Comparison of ENCODE assay signal across 8 cellular contexts in the genomic region with DNA sequence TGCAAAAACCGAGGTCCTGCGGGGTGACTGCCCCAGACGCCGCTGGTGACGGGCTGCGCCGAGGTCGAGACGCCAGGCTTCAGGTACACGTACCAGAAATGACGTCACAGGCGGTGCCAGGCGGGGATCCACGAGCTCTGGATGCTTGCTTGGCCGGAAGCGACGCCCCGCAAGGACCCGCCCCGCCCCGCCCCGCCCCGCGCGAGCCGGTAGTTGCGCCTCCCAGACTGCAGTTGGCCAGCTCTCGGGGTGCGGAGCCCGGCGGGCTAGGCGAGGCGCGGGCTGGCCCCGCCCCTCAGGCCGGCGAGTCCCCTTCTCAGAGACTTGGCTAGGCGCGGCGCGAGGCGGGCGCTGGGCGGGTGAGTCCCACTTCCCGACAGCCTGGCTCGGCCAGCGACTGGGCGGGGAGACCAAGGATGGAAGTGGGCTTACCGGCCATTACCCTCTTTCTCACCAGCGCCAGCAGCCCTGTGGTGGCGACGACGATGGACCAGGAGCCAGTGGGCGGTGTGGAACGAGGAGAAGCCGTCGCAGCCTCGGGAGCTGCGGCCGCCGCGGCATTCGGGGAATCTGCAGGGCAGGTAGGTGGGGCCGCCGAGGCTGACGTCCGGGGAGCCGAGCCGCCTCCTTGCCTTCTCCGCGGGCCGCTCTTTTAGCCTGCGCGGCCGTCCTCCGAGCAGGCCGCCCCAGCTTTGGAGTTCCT. TPM values are rescaled to one million over a fixed set of nuclear protein-coding genes. Genes with fewer than 3 reads are reported as not detected.
DNase-seq lines count a peak whose midpoint lies in the region; ATAC-seq and TF ChIP-seq lines count a peak whose summit lies in the region.

A gene with protein sequence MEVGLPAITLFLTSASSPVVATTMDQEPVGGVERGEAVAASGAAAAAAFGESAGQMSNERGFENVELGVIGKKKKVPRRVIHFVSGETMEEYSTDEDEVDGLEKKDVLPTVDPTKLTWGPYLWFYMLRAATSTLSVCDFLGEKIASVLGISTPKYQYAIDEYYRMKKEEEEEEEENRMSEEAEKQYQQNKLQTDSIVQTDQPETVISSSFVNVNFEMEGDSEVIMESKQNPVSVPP (plus strand): TSS at position 225 of the 703 bp plus-strand sequence. CDS start 192 bp downstream, at position 417.

- H3K9me3 ChIP-seq in Loucy (ENCODE audit: insufficient read depth, low read depth, low read length) (no peaks in the 10 kb centered on the region), RWPE2 (ENCODE audit: severe bottlenecking) (no peaks in the 10 kb centered on the region)

- H3K36me3 ChIP-seq in H7 (replicated peaks; ENCODE audit: control insufficient read depth, insufficient read depth, low read length) (no peaks in the 10 kb centered on the region), Loucy (ENCODE audit: insufficient read depth, low read length) (no peaks in the 10 kb centered on the region), RWPE2 (ENCODE audit: low read depth) (peaks cover 32% of the 10 kb centered on the region)

- H3K27me3 ChIP-seq in H7 (ENCODE audit: control insufficient read depth, insufficient read depth, low read length), result no peaks in the 10 kb centered on the region
- no peaks in the 10 kb centered on the region for H3K27me3 ChIP-seq in Loucy (ENCODE audit: insufficient read depth, low read length, poor library complexity, severe bottlenecking)
- no peaks in the 10 kb centered on the region for H3K27me3 ChIP-seq in RWPE2 (ENCODE audit: insufficient read depth, poor library complexity, severe bottlenecking)

- H2AFZ ChIP-seq in Loucy (ENCODE audit: low read length), result peak within 1 kb of the TSS; percentile 92

- H3K9ac ChIP-seq in Loucy (ENCODE audit: low read depth, low read length, poor library complexity, severe bottlenecking), result peak within 1 kb of the TSS; percentile 77

- intact Hi-C loops in activated T-helper 2 cell treated with anti-CD3 and anti-CD28 coated beads, Interferon-gamma antibody, Interleukin-2, Interleukin-4, amounts not matched to agents 10 μg/mL and 5 μg/mL and 100 μg/mL, durations not matched to agents 14 hours and 24 hours and 36 hours (cut with micrococcal nuclease), result loop anchor here (1.0 to 5.0 kb wide), 6 partner anchors 64 to 781 kb away; partner anchors contain the start of genes BRMS1L, NFKBIA, PRORP and SRP54

- H3K4me2 ChIP-seq in Loucy (ENCODE audit: low read depth, low read length, poor library complexity, severe bottlenecking), result peak within 1 kb of the TSS; percentile 92

- peaks cover 17% of the 10 kb centered on the region for H3K36me3 Mint-ChIP-seq in activated T-helper 2 cell treated with anti-CD3 and anti-CD28 coated beads, Interferon-gamma antibody, Interleukin-2, Interleukin-4, amounts not matched to agents 10 μg/mL and 5 μg/mL and 100 μg/mL, durations not matched to agents 14 hours and 24 hours and 36 hours (ENCODE audit: low read depth)
- peaks cover 0 to 14% (median 0%) of the 10 kb centered on the region in 3 donors for H3K36me3 Mint-ChIP-seq in naive thymus-derived CD8-positive, alpha-beta T cell
- H3K36me3 Mint-ChIP-seq in stimulated activated naive B cell treated with anti-CD40 and anti-IgM and Interleukin-4, amounts not matched to agents 10 μg/mL and 1 μg/mL and 100 μg/mL, for 72 hours, result peaks cover 2 to 3% of the 10 kb centered on the region in 2 donors

- peak; percentile 96 for DNase-seq in ELF-1 (ENCODE audit: low read depth, low spot score)
- peak; percentile 98 for DNase-seq in H7
- DNase-seq in RWPE2 (ENCODE audit: low spot score), result peak; percentile 100
- DNase-seq in activated T-helper 2 cell treated with anti-CD3 and anti-CD28 coated beads, Interferon-gamma antibody, Interleukin-2, Interleukin-4, amounts not matched to agents 10 μg/mL and 5 μg/mL and 100 μg/mL, durations not matched to agents 14 hours and 24 hours and 36 hours (ENCODE audit: low spot score), result peak; percentile 97
- peak; percentile 87 for DNase-seq in fibroblast of mammary gland (ENCODE audit: low read depth)
- DNase-seq in naive thymus-derived CD8-positive, alpha-beta T cell, result peak; percentile 93 to 100 (median 99)
- DNase-seq in stimulated activated naive B cell treated with anti-CD40 and anti-IgM and Interleukin-4, amounts not matched to agents 10 μg/mL and 1 μg/mL and 100 μg/mL, for 72 hours, result peak; percentile 97

- no peaks in the 10 kb centered on the region for H3K9me2 ChIP-seq in Loucy (replicated peaks; ENCODE audit: low read depth, low read length)

- H3F3A ChIP-seq in Loucy (ENCODE audit: low read depth), result peaks cover 2% of the 10 kb centered on the region; the same call in 1 of the 2 replicates

- peak within 1 kb of the TSS; percentile 98 for H3K4me3 Mint-ChIP-seq in activated T-helper 2 cell treated with anti-CD3 and anti-CD28 coated beads, Interferon-gamma antibody, Interleukin-2, Interleukin-4, amounts not matched to agents 10 μg/mL and 5 μg/mL and 100 μg/mL, durations not matched to agents 14 hours and 24 hours and 36 hours (ENCODE audit: low read depth)
- peak within 1 kb of the TSS; percentile 83 to 98 (median 96) for H3K4me3 Mint-ChIP-seq in naive thymus-derived CD8-positive, alpha-beta T cell
- peak within 1 kb of the TSS; percentile 98 to 99 for H3K4me3 Mint-ChIP-seq in stimulated activated naive B cell treated with anti-CD40 and anti-IgM and Interleukin-4, amounts not matched to agents 10 μg/mL and 1 μg/mL and 100 μg/mL, for 72 hours

- peaks cover 21% of the 10 kb centered on the region for H3K4me1 Mint-ChIP-seq in activated T-helper 2 cell treated with anti-CD3 and anti-CD28 coated beads, Interferon-gamma antibody, Interleukin-2, Interleukin-4, amounts not matched to agents 10 μg/mL and 5 μg/mL and 100 μg/mL, durations not matched to agents 14 hours and 24 hours and 36 hours (ENCODE audit: low read depth)
- H3K4me1 Mint-ChIP-seq in naive thymus-derived CD8-positive, alpha-beta T cell, result peaks cover 5 to 33% (median 30%) of the 10 kb centered on the region in 4 donors
- peaks cover 13 to 29% of the 10 kb centered on the region in 2 donors for H3K4me1 Mint-ChIP-seq in stimulated activated naive B cell treated with anti-CD40 and anti-IgM and Interleukin-4, amounts not matched to agents 10 μg/mL and 1 μg/mL and 100 μg/mL, for 72 hours

- peak; percentile 94 for ATAC-seq in RWPE2 (ENCODE audit: low read depth)
- peak; percentile 81 to 89 for ATAC-seq in naive thymus-derived CD8-positive, alpha-beta T cell
- ATAC-seq in stimulated activated naive B cell treated with anti-CD40 and anti-IgM and Interleukin-4, amounts not matched to agents 10 μg/mL and 1 μg/mL and 100 μg/mL, for 72 hours (replicated peaks), result peak; percentile 95

- H3K9me3 Mint-ChIP-seq in activated T-helper 2 cell treated with anti-CD3 and anti-CD28 coated beads, Interferon-gamma antibody, Interleukin-2, Interleukin-4, amounts not matched to agents 10 μg/mL and 5 μg/mL and 100 μg/mL, durations not matched to agents 14 hours and 24 hours and 36 hours, result no peaks in the 10 kb centered on the region
- H3K9me3 Mint-ChIP-seq in naive thymus-derived CD8-positive, alpha-beta T cell, result no peaks in the 10 kb centered on the region
- no peaks in the 10 kb centered on the region for H3K9me3 Mint-ChIP-seq in stimulated activated naive B cell treated with anti-CD40 and anti-IgM and Interleukin-4, amounts not matched to agents 10 μg/mL and 1 μg/mL and 100 μg/mL, for 72 hours

- TF ChIP-seq CTCF in Loucy (conservative IDR thresholded peaks at IDR 0.05; ENCODE audit: low read length) (no peak), RWPE2 (IDR thresholded peaks at IDR 0.05; ENCODE audit: poor library complexity, severe bottlenecking) (no peak), fibroblast of mammary gland (conservative IDR thresholded peaks at IDR 0.05; ENCODE audit: control insufficient read depth, insufficient read depth, low read depth, low read length) (no peak)

- POLR2A ChIA-PET in naive thymus-derived CD8-positive, alpha-beta T cell (lab: Charles Lee), result interaction anchor here (0.6 to 3.9 kb wide), 18 partner anchors 11 to 477 kb away, joined by 3 to 56 read pairs (median 4); partner anchors contain the start of genes BAZ1A, NFKBIA, PPP2R3C and PRORP

- H3K4me3 ChIP-seq in H7 (ENCODE audit: insufficient read depth, low read depth, low read length) (peak within 1 kb of the TSS; percentile 91), Loucy (ENCODE audit: low read length, poor library complexity, severe bottlenecking) (peak within 1 kb of the TSS; percentile 82), RWPE2 (ENCODE audit: severe bottlenecking) (peak within 1 kb of the TSS; percentile 73), fibroblast of mammary gland (ENCODE audit: control insufficient read depth, low read depth, low read length) (peak within 1 kb of the TSS; percentile 87)

- no peaks in the 10 kb centered on the region for H3K27me3 Mint-ChIP-seq in activated T-helper 2 cell treated with anti-CD3 and anti-CD28 coated beads, Interferon-gamma antibody, Interleukin-2, Interleukin-4, amounts not matched to agents 10 μg/mL and 5 μg/mL and 100 μg/mL, durations not matched to agents 14 hours and 24 hours and 36 hours (ENCODE audit: low read depth)
- H3K27me3 Mint-ChIP-seq in naive thymus-derived CD8-positive, alpha-beta T cell, result no peaks in the 10 kb centered on the region
- H3K27me3 Mint-ChIP-seq in stimulated activated naive B cell treated with anti-CD40 and anti-IgM and Interleukin-4, amounts not matched to agents 10 μg/mL and 1 μg/mL and 100 μg/mL, for 72 hours, result no peaks in the 10 kb centered on the region

- H3K79me2 ChIP-seq in Loucy (ENCODE audit: insufficient read depth, low read length), result peaks cover 15% of the 10 kb centered on the region

- H3K27ac Mint-ChIP-seq in activated T-helper 2 cell treated with anti-CD3 and anti-CD28 coated beads, Interferon-gamma antibody, Interleukin-2, Interleukin-4, amounts not matched to agents 10 μg/mL and 5 μg/mL and 100 μg/mL, durations not matched to agents 14 hours and 24 hours and 36 hours, result peak within 1 kb of the TSS; percentile 98
- H3K27ac Mint-ChIP-seq in naive thymus-derived CD8-positive, alpha-beta T cell, result peak within 1 kb of the TSS; percentile 98 to 100 (median 99)
- peak within 1 kb of the TSS; percentile 99 for H3K27ac Mint-ChIP-seq in stimulated activated naive B cell treated with anti-CD40 and anti-IgM and Interleukin-4, amounts not matched to agents 10 μg/mL and 1 μg/mL and 100 μg/mL, for 72 hours

- peaks cover 10% of the 10 kb centered on the region for H4K20me1 ChIP-seq in Loucy (ENCODE audit: insufficient read depth, low read length, poor library complexity, severe bottlenecking)

- H3K27ac ChIP-seq in RWPE2 (ENCODE audit: poor library complexity, severe bottlenecking), result peak within 1 kb of the TSS; percentile 82

- peaks cover 29% of the 10 kb centered on the region for H3K4me1 ChIP-seq in Loucy (ENCODE audit: insufficient read depth, low read length, poor library complexity, severe bottlenecking)
- peaks cover 14% of the 10 kb centered on the region for H3K4me1 ChIP-seq in RWPE2 (ENCODE audit: insufficient read depth, poor library complexity, severe bottlenecking)

RNA-seq across cellular contexts. Expression of the gene that starts here (rescaled TPM):
- 37.3 and 43.0 TPM in 2 replicates for total RNA-seq in H7 (2014; rRNA removed; shearing (Covaris generic))
- 41.3 and 43.2 TPM in 2 replicates for total RNA-seq in activated T-helper 2 cell treated with anti-CD3 and anti-CD28 coated beads, Interferon-gamma antibody, Interleukin-2, Interleukin-4, amounts not matched to agents 10 μg/mL and 5 μg/mL and 100 μg/mL, durations not matched to agents 14 hours and 24 hours and 36 hours
- total RNA-seq in naive thymus-derived CD8-positive, alpha-beta T cell, result 10 to 100 TPM; 36.5 TPM
- 10 to 100 TPM; 32.6 to 59.8 (median 41.0) TPM for polyA plus RNA-seq in naive thymus-derived CD8-positive, alpha-beta T cell

Comparison
In these comparisons a context has a peak if more than half of its experiments do, and no peak if none do; other contexts are left out.
1. Peak in every context shown above with its lines: DNase-seq, ATAC-seq, H3K4me3 ChIP-seq and H3K27ac ChIP-seq.